In genomic region chr17:77182205-77182604, GRCh38 we compare ENCODE assay signal across 10 cellular contexts. TPM values are rescaled to one million over a fixed set of nuclear protein-coding genes. Genes with fewer than 3 reads are reported as not detected.
DNase-seq lines count a peak whose midpoint lies in the region; ATAC-seq and TF ChIP-seq lines count a peak whose summit lies in the region.
"Had no signal": no experiment of that assay in that cellular context is flagged by ENCODE, and none has a peak within 500 bp of the region (broad histone marks: within the 10 kb centered on the region; RNA-seq: fewer than 3 reads in every experiment).

No MANE protein-coding gene starts in this region.

- H3K27me3 ChIP-seq in neural progenitor cell = no peaks in the 10 kb centered on the region

- peak overlapping the region; percentile 29 for H3K4me2 ChIP-seq in neural progenitor cell

- H3K27me3 Mint-ChIP-seq in activated naive CD8-positive, alpha-beta T cell treated with anti-CD3 and anti-CD28 coated beads, Interleukin-2, amount 50 U/mL, for 24 hours = no peaks in the 10 kb centered on the region
- no peaks in the 10 kb centered on the region for H3K27me3 Mint-ChIP-seq in neural progenitor cell (ENCODE audit: insufficient read depth, low read depth)

- H3K36me3 ChIP-seq in neural progenitor cell = no peaks in the 10 kb centered on the region

- ATAC-seq in activated naive CD8-positive, alpha-beta T cell treated with anti-CD3 and anti-CD28 coated beads, Interleukin-2, amount 50 U/mL, for 24 hours = no peak
- no peak for ATAC-seq in GM19463 (IDR thresholded peaks at IDR 0.05; ENCODE audit: unreplicated experiment)

- H3K36me3 Mint-ChIP-seq in activated naive CD8-positive, alpha-beta T cell treated with anti-CD3 and anti-CD28 coated beads, Interleukin-2, amount 50 U/mL, for 24 hours (ENCODE audit: low read depth) = peaks cover 4% of the 10 kb centered on the region
- H3K36me3 Mint-ChIP-seq in neural progenitor cell = peaks cover 19% of the 10 kb centered on the region

- peaks cover 44% of the 10 kb centered on the region for H3K4me1 Mint-ChIP-seq in activated naive CD8-positive, alpha-beta T cell treated with anti-CD3 and anti-CD28 coated beads, Interleukin-2, amount 50 U/mL, for 24 hours
- peaks cover 21% of the 10 kb centered on the region for H3K4me1 Mint-ChIP-seq in neural progenitor cell

- DNase-seq in GF-D8 (lab: John Stamatoyannopoulos, UW) (peak; percentile 16), Kasumi-1 (lab: John Stamatoyannopoulos, UW) (peak; percentile 38 to 52), neural progenitor cell (ENCODE audit: low spot score) (no peak), amniotic stem cell (lab: John Stamatoyannopoulos, UW) (no peak), NAMALWA (ENCODE audit: low spot score) (no peak), epidermal melanocyte (ENCODE audit: insufficient read length, low spot score) (no peak)
- no peak for DNase-seq in activated naive CD8-positive, alpha-beta T cell treated with anti-CD3 and anti-CD28 coated beads, Interleukin-2, amount 50 U/mL, for 24 hours
- DNase-seq: stimulated activated CD4-positive, alpha-beta T cell treated with anti-CD3 and anti-CD28 coated beads, Interleukin-12 subunit alpha, Interleukin-12 subunit beta, amount 100 ng/mL, for 4 hours; trophoblast cell had no signal

- H3K9me3 ChIP-seq in neural progenitor cell (ENCODE audit: low read depth) = no peaks in the 10 kb centered on the region

- peak overlapping the region; percentile 78 for H3K27ac Mint-ChIP-seq in activated naive CD8-positive, alpha-beta T cell treated with anti-CD3 and anti-CD28 coated beads, Interleukin-2, amount 50 U/mL, for 24 hours
- peak overlapping the region; percentile 18 for H3K27ac Mint-ChIP-seq in neural progenitor cell

- peaks cover 97% of the 10 kb centered on the region for H3K79me2 ChIP-seq in neural progenitor cell (ENCODE audit: low read depth)

- peaks cover 58% of the 10 kb centered on the region for H3K4me1 ChIP-seq in neural progenitor cell

- no peak overlapping the region for H3K4me3 ChIP-seq in neural progenitor cell

- H3K9me3 Mint-ChIP-seq in activated naive CD8-positive, alpha-beta T cell treated with anti-CD3 and anti-CD28 coated beads, Interleukin-2, amount 50 U/mL, for 24 hours = no peaks in the 10 kb centered on the region
- H3K9me3 Mint-ChIP-seq in neural progenitor cell = peaks cover 9% of the 10 kb centered on the region

- peaks cover 8% of the 10 kb centered on the region for H3F3A ChIP-seq in neural progenitor cell (ENCODE audit: low read depth)

- TF ChIP-seq CTCF in neural progenitor cell (IDR thresholded peaks at IDR 0.05) = no peak

- H3K27ac ChIP-seq in neural progenitor cell = peak overlapping the region; percentile 23

- no peak overlapping the region for H2AFZ ChIP-seq in neural progenitor cell (replicated peaks)

- H4K20me1 ChIP-seq in neural progenitor cell (ENCODE audit: low read depth) = peaks cover 45% of the 10 kb centered on the region

- no peak overlapping the region for H3K9ac ChIP-seq in neural progenitor cell

- H3K4me3 Mint-ChIP-seq in activated naive CD8-positive, alpha-beta T cell treated with anti-CD3 and anti-CD28 coated beads, Interleukin-2, amount 50 U/mL, for 24 hours = peak overlapping the region; percentile 35
- no peak overlapping the region for H3K4me3 Mint-ChIP-seq in neural progenitor cell

RNA-seq across cellular contexts. Expression of gene SEC14L1, which starts 41.4 kb away (rescaled TPM):
- 60.6 and 75.0 TPM in 2 replicates for total RNA-seq in neural progenitor cell (ENCODE audit: low replicate concordance)

Comparison
In these comparisons a context has a peak if more than half of its experiments do, and no peak if none do; other contexts are left out.
1. DNase-seq: peak in GF-D8 (single experiment) and Kasumi-1 (2 of 2); none in activated naive CD8-positive, alpha-beta T cell treated with anti-CD3 and anti-CD28 coated beads, Interleukin-2, amount 50 U/mL, for 24 hours (single experiment), neural progenitor cell (single experiment), amniotic stem cell (single experiment), NAMALWA (single experiment) and epidermal melanocyte (single experiment).